4 cellular contexts compared by ENCODE assay signal in the genomic region with DNA sequence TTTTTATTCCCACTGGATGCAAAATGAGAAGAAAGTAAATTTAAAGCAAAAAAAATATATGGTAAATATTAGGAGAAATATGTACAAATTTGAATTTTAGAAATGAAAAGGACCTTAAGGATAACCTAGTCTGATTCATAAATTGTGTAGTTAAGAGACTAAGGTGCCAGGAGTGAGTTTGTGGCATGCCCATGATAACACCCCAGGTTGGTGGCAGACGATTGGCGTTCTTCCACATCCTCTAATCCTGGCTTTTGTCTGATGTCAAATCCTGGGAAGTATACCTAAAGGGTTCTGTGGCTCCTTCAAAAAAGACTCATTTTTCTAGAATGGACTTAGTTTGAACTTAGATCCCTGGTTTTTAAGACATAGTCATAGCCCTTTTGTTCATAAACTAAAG.
"Had no signal": no experiment of that assay in that cellular context is flagged by ENCODE, and none has a peak within 500 bp of the region (broad histone marks: within the 10 kb centered on the region; RNA-seq: fewer than 3 reads in every experiment).

No MANE protein-coding gene starts in this region.

- H3K4me3 ChIP-seq: GM23338 had no signal

- ATAC-seq: GM23338 had no signal

- H2AFZ ChIP-seq: GM23338 had no signal

- DNase-seq: H9, HCEC 1CT, IMR-90 had no signal

- H3K4me2 ChIP-seq: GM23338 had no signal
